Comparison of ENCODE assay signal across 1 cellular context in genomic region chr19:17572640-17573039, GRCh38.
TF ChIP-seq lines count a peak whose summit lies in the region.

No MANE protein-coding gene starts in this region.

TF ChIP-seq in HEK293, 187 proteins besides CTCF, POLR2A, EP300 and RAD21:
- TF ChIP-seq PBX3 (CRISPR knock-in tag; IDR thresholded peaks at IDR 0.05), result no peak
- TF ChIP-seq ZNF623 (tag by site-specific recombination; IDR thresholded peaks at IDR 0.05), result no peak
- TF ChIP-seq ZNF558 (tag by site-specific recombination; IDR thresholded peaks at IDR 0.05), result no peak
- no peak for TF ChIP-seq ZNF600 (tag by site-specific recombination; IDR thresholded peaks at IDR 0.05)
- TF ChIP-seq ELK4 (IDR thresholded peaks at IDR 0.05; ENCODE audit: borderline replicate concordance, low read depth, low read length), result no peak
- no peak for TF ChIP-seq ZNF112 (tag by site-specific recombination; IDR thresholded peaks at IDR 0.05)
- TF ChIP-seq HOXA7 (CRISPR knock-in tag; IDR thresholded peaks at IDR 0.05; ENCODE audit: borderline replicate concordance), result no peak
- TF ChIP-seq KLF1 (tag by site-specific recombination; IDR thresholded peaks at IDR 0.05), result peak; percentile 41; the same call in 1 of the 2 replicates
- TF ChIP-seq ZNF544 (tag by site-specific recombination; IDR thresholded peaks at IDR 0.05), result no peak
- no peak for TF ChIP-seq ZNF140 (tag by site-specific recombination; IDR thresholded peaks at IDR 0.05)
- peak; percentile 83 for TF ChIP-seq ZFP3 (tag by site-specific recombination; IDR thresholded peaks at IDR 0.05; ENCODE audit: low read depth)
- no peak for TF ChIP-seq ZSCAN16 (tag by site-specific recombination; IDR thresholded peaks at IDR 0.05)
- no peak for TF ChIP-seq ZNF248 (tag by site-specific recombination; IDR thresholded peaks at IDR 0.05)
TF ChIP-seq in HEK293: peak in this region for 2.
